Comparison of ENCODE assay signal across 8 cellular contexts in the genomic region with DNA sequence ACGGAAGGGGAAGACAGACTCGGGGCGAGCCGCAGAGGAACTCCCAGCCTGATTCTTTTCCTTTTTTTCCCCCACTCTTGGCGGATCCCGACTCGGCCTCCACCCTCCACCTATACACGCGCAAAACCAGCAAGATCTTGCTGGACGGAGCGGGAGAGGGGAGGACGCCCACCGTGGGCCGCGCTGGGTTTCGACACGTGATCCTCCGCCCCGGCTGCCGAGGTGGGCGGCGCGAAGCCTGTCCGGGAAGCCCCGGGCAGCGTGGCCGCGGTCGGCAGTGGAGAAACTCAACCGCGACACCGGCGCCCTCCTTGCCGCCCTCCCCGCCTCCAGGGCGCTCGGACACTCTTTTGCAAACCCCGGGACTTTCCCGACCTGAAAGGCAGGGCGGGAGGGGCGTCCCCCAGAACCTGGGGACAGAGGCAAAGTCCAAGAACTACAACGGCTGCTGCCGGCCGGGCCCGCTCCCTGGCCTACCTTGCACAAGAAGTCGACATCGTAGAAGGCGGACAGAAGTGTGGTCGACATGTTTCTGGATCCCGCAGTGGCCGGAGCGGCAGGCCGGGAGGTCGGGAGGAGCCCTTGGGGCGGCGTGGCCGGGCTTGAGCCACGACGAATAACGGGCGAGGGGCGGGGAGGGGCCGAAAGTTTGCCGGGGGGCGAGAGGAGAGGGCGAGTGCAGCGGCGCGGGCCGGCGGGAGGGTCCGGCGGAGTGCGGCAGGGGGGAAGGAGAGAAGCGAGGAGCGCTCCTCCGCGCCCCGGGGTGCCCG.
DNase-seq lines count a peak whose midpoint lies in the region; ATAC-seq and TF ChIP-seq lines count a peak whose summit lies in the region.

No MANE protein-coding gene starts in this region.

- CTCF ChIA-PET in HEK293T (lab: Yijun Ruan, JAX), result interaction anchor here (1.5 to 1.6 kb wide), 2 partner anchors 51 to 86 kb away, joined by 3 to 4 read pairs; no protein-coding TSS in a partner anchor

- peaks cover 39% of the 10 kb centered on the region for H3K4me1 Mint-ChIP-seq in memory B cell

- peak; percentile 43 for DNase-seq in DMS79 treated with DMSO at 0.1 percent for 48 hours (lab: John Stamatoyannopoulos, UW)
- no peak for DNase-seq in DMS79 (lab: John Stamatoyannopoulos, UW)
- DNase-seq in HEK293T (ENCODE audit: extremely low spot score), result peak; percentile 41
- DNase-seq in NCI-H1105 treated with DMSO at 0.1 percent for 48 hours (lab: John Stamatoyannopoulos, UW), result peak; percentile 51
- DNase-seq in activated CD4-positive, alpha-beta T cell treated with anti-CD3 and anti-CD28 coated beads, Interleukin-2, amount 50 U/mL, for 48 hours, result peak; percentile 75 to 79
- peak; percentile 52 for DNase-seq in effector CD8-positive, alpha-beta T cell (lab: John Stamatoyannopoulos, UW)
- peak; percentile 73 to 75 for DNase-seq in memory B cell (ENCODE audit: low spot score in 2 of 2)
- peak; percentile 32 for DNase-seq in stimulated activated CD8-positive, alpha-beta memory T cell treated with anti-CD3 and anti-CD28 coated beads, Interleukin-15, amount 100 ng/mL, for 1 hour (ENCODE audit: low read depth)

- no peaks in the 10 kb centered on the region for H3K27me3 Mint-ChIP-seq in memory B cell

- H3K9me3 Mint-ChIP-seq in memory B cell, result no peaks in the 10 kb centered on the region

- POLR2A ChIA-PET in HEK293T (lab: Yijun Ruan, JAX), result interaction anchor here (0.6 to 3.2 kb wide), 29 partner anchors 8 to 415 kb away, joined by 3 to 16 read pairs (median 4); no protein-coding TSS in a partner anchor

- peak overlapping the region; percentile 97 for H3K4me3 Mint-ChIP-seq in memory B cell

- peak; percentile 34 for ATAC-seq in memory B cell (ENCODE audit: low read depth)

- H3K27ac Mint-ChIP-seq in memory B cell, result peak overlapping the region; percentile 95

- H3K36me3 Mint-ChIP-seq in memory B cell, result peaks cover 30% of the 10 kb centered on the region

TF ChIP-seq in HEK293T, 16 proteins besides CTCF, POLR2A, EP300 and RAD21:
- TF ChIP-seq, protein P1, sequence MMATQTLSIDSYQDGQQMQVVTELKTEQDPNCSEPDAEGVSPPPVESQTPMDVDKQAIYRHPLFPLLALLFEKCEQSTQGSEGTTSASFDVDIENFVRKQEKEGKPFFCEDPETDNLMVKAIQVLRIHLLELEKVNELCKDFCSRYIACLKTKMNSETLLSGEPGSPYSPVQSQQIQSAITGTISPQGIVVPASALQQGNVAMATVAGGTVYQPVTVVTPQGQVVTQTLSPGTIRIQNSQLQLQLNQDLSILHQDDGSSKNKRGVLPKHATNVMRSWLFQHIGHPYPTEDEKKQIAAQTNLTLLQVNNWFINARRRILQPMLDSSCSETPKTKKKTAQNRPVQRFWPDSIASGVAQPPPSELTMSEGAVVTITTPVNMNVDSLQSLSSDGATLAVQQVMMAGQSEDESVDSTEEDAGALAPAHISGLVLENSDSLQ (IDR thresholded peaks at IDR 0.05), result no peak
- TF ChIP-seq L3MBTL2 (conservative IDR thresholded peaks at IDR 0.05), result peak; percentile 82
- no peak for TF ChIP-seq FOXK2 (IDR thresholded peaks at IDR 0.05)
- TF ChIP-seq SUZ12 (IDR thresholded peaks at IDR 0.05), result no peak
